15 cellular contexts compared by ENCODE assay signal in the genomic region with DNA sequence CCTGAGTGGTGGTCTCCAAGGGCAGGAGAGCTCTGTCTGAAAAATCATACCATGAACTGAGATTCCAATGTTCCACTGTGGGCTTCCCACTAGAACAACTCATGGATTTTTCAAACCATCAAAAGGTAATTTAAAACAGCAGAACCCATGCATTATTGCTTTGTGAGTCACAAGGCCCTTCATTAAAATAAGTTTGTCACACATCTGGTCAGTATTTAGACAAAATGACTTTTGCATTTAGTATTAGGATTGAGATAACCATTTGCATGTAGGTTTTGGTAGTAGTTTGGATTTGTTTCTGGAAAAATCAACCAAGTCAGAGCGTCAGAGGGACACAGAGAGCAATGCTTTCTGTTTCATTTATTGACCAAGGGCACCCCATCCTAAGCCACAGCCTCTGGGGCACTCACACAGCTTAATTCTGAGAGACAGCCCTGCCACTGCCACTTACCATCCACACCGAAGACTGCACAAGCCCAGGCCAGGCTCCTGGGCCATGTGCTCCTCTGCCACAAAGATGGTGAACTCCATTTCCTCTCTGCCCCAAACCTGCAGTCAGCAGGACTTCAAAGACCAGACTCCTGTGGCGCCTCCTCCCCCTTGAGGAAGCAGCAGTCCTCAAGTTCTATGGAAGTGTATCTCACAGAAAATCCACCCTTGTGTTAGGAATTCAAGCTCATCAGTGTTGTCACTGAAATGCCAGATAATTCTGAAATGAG.
DNase-seq lines count a peak whose midpoint lies in the region; ATAC-seq and TF ChIP-seq lines count a peak whose summit lies in the region.
"Had no signal": no experiment of that assay in that cellular context is flagged by ENCODE, and none has a peak within 500 bp of the region (broad histone marks: within the 10 kb centered on the region; RNA-seq: fewer than 3 reads in every experiment).

No MANE protein-coding gene starts in this region.

- H3K4me1 Mint-ChIP-seq in activated naive CD8-positive, alpha-beta T cell treated with anti-CD3 and anti-CD28 coated beads, Interleukin-2, amount 10 ng/mL, durations not matched to agents 7 days and 5 days, result peaks cover 11% of the 10 kb centered on the region
- peaks cover 18% of the 10 kb centered on the region for H3K4me1 Mint-ChIP-seq in activated naive CD8-positive, alpha-beta T cell treated with anti-CD3 and anti-CD28 coated beads for 36 hours

- no peak overlapping the region for H3K27ac ChIP-seq in hepatocyte
- H3K27ac ChIP-seq: thyroid gland had no signal

- no peak for DNase-seq in activated naive CD8-positive, alpha-beta T cell treated with anti-CD3 and anti-CD28 coated beads, Interleukin-2, amount 10 ng/mL, durations not matched to agents 7 days and 5 days
- DNase-seq in activated naive CD8-positive, alpha-beta T cell treated with anti-CD3 and anti-CD28 coated beads for 36 hours, result no peak
- peak; percentile 85 for DNase-seq in RPMI7951 (ENCODE audit: low read depth)
- peak; percentile 83 for DNase-seq in fibroblast of gingiva (ENCODE audit: low read depth)
- no peak for DNase-seq in NCI-H2196 treated with DMSO at 0.1 percent for 48 hours (lab: John Stamatoyannopoulos, UW; ENCODE audit: unreplicated experiment)
- no peak for DNase-seq in hepatocyte (ENCODE audit: low spot score)
- no peak for DNase-seq in NCI-H146 (lab: John Stamatoyannopoulos, UW)
- no peak for DNase-seq in RPMI8226
- DNase-seq: activated CD8-positive, alpha-beta T cell treated with anti-CD3 and anti-CD28 coated beads, Interleukin-2, amount 10 ng/mL, durations not matched to agents 7 days and 5 days; amygdala; hippocampal formation; NCI-H1105 treated with DMSO at 0.1 percent for 48 hours; thyroid gland had no signal

- H3K4me2 ChIP-seq in hepatocyte, result no peak overlapping the region

- H3K27me3 ChIP-seq in hepatocyte, result no peaks in the 10 kb centered on the region
- H3K27me3 ChIP-seq: thyroid gland had no signal

- no peaks in the 10 kb centered on the region for H3K36me3 ChIP-seq in hepatocyte (replicated peaks; ENCODE audit: insufficient read depth, low read depth)
- H3K36me3 ChIP-seq: thyroid gland had no signal

- H3K36me3 Mint-ChIP-seq in activated naive CD8-positive, alpha-beta T cell treated with anti-CD3 and anti-CD28 coated beads, Interleukin-2, amount 10 ng/mL, durations not matched to agents 7 days and 5 days, result peaks cover 2% of the 10 kb centered on the region
- H3K36me3 Mint-ChIP-seq in activated naive CD8-positive, alpha-beta T cell treated with anti-CD3 and anti-CD28 coated beads for 36 hours, result no peaks in the 10 kb centered on the region

- H4K20me1 ChIP-seq in hepatocyte (ENCODE audit: insufficient read depth, poor library complexity, severe bottlenecking), result no peaks in the 10 kb centered on the region

- POLR2A ChIA-PET in activated naive CD8-positive, alpha-beta T cell treated with anti-CD3 and anti-CD28 coated beads, Interleukin-2, amount 10 ng/mL, durations not matched to agents 7 days and 5 days (lab: Charles Lee), result no interaction called here

- no peak for ATAC-seq in activated naive CD8-positive, alpha-beta T cell treated with anti-CD3 and anti-CD28 coated beads, Interleukin-2, amount 10 ng/mL, durations not matched to agents 7 days and 5 days (ENCODE audit: low read depth)
- ATAC-seq: activated CD8-positive, alpha-beta T cell treated with anti-CD3 and anti-CD28 coated beads, Interleukin-2, amount 10 ng/mL, durations not matched to agents 7 days and 5 days; left lobe of liver had no signal

- H3K79me2 ChIP-seq in hepatocyte, result no peaks in the 10 kb centered on the region

- H3K9me2 ChIP-seq in hepatocyte (replicated peaks; ENCODE audit: insufficient read depth), result no peaks in the 10 kb centered on the region

- no peak for TF ChIP-seq CTCF in hepatocyte (IDR thresholded peaks at IDR 0.05; ENCODE audit: poor library complexity)

- no peaks in the 10 kb centered on the region for H3K9me3 Mint-ChIP-seq in activated naive CD8-positive, alpha-beta T cell treated with anti-CD3 and anti-CD28 coated beads, Interleukin-2, amount 10 ng/mL, durations not matched to agents 7 days and 5 days
- no peaks in the 10 kb centered on the region for H3K9me3 Mint-ChIP-seq in activated naive CD8-positive, alpha-beta T cell treated with anti-CD3 and anti-CD28 coated beads for 36 hours
- H3K9me3 Mint-ChIP-seq: activated T-helper 1 cell treated with anti-CD3 and anti-CD28 coated beads, Interleukin-12 subunit alpha, Interleukin-12 subunit beta, Interleukin-2, Interleukin-4 antibody, amounts not matched to agents 30 ng/mL and 10 ng/mL and 1 ng/mL, durations not matched to agents 14 hours and 24 hours and 36 hours had no signal

- peak overlapping the region; percentile 43 for H3K27ac Mint-ChIP-seq in activated naive CD8-positive, alpha-beta T cell treated with anti-CD3 and anti-CD28 coated beads, Interleukin-2, amount 10 ng/mL, durations not matched to agents 7 days and 5 days
- H3K27ac Mint-ChIP-seq in activated naive CD8-positive, alpha-beta T cell treated with anti-CD3 and anti-CD28 coated beads for 36 hours, result no peak overlapping the region
- H3K27ac Mint-ChIP-seq: activated CD8-positive, alpha-beta T cell treated with anti-CD3 and anti-CD28 coated beads, Interleukin-2, amount 10 ng/mL, durations not matched to agents 7 days and 5 days; activated T-helper 1 cell treated with anti-CD3 and anti-CD28 coated beads, Interleukin-12 subunit alpha, Interleukin-12 subunit beta, Interleukin-2, Interleukin-4 antibody, amounts not matched to agents 30 ng/mL and 10 ng/mL and 1 ng/mL, durations not matched to agents 14 hours and 24 hours and 36 hours had no signal

- 92% methylated on average over 3 of the region's 3 CpGs for WGBS in hepatocyte (ENCODE audit: low lambda C conversion rate, missing lambda C conversion rate)

- no peak overlapping the region for H3K4me3 Mint-ChIP-seq in activated naive CD8-positive, alpha-beta T cell treated with anti-CD3 and anti-CD28 coated beads, Interleukin-2, amount 10 ng/mL, durations not matched to agents 7 days and 5 days
- H3K4me3 Mint-ChIP-seq in activated naive CD8-positive, alpha-beta T cell treated with anti-CD3 and anti-CD28 coated beads for 36 hours, result no peak overlapping the region
- H3K4me3 Mint-ChIP-seq: activated CD8-positive, alpha-beta T cell treated with anti-CD3 and anti-CD28 coated beads, Interleukin-2, amount 10 ng/mL, durations not matched to agents 7 days and 5 days; activated T-helper 1 cell treated with anti-CD3 and anti-CD28 coated beads, Interleukin-12 subunit alpha, Interleukin-12 subunit beta, Interleukin-2, Interleukin-4 antibody, amounts not matched to agents 30 ng/mL and 10 ng/mL and 1 ng/mL, durations not matched to agents 14 hours and 24 hours and 36 hours had no signal

- no peaks in the 10 kb centered on the region for H3K9me3 ChIP-seq in hepatocyte (ENCODE audit: low read depth)
- H3K9me3 ChIP-seq: thyroid gland had no signal

- H3K4me1 ChIP-seq in hepatocyte (ENCODE audit: insufficient read depth), result no peaks in the 10 kb centered on the region
- H3K4me1 ChIP-seq: thyroid gland had no signal

- no peak overlapping the region for H3K4me3 ChIP-seq in hepatocyte
- H3K4me3 ChIP-seq: thyroid gland had no signal

- peaks cover under 1% of the 10 kb centered on the region for H3K27me3 Mint-ChIP-seq in activated naive CD8-positive, alpha-beta T cell treated with anti-CD3 and anti-CD28 coated beads, Interleukin-2, amount 10 ng/mL, durations not matched to agents 7 days and 5 days
- H3K27me3 Mint-ChIP-seq in activated naive CD8-positive, alpha-beta T cell treated with anti-CD3 and anti-CD28 coated beads for 36 hours, result peaks cover 7% of the 10 kb centered on the region

- H2AFZ ChIP-seq in hepatocyte, result no peak overlapping the region

Comparison
In these comparisons a context has a peak if more than half of its experiments do, and no peak if none do; other contexts are left out.
1. DNase-seq: peak in RPMI7951 (single experiment) and fibroblast of gingiva (single experiment); none in activated naive CD8-positive, alpha-beta T cell treated with anti-CD3 and anti-CD28 coated beads, Interleukin-2, amount 10 ng/mL, durations not matched to agents 7 days and 5 days (single experiment), activated naive CD8-positive, alpha-beta T cell treated with anti-CD3 and anti-CD28 coated beads for 36 hours (single experiment), NCI-H2196 treated with DMSO at 0.1 percent for 48 hours (single experiment), hepatocyte (single experiment), NCI-H146 (single experiment) and RPMI8226 (single experiment).